ENCODE assay signal across 21 cellular contexts in genomic region chr14:61690039-61690438, GRCh38. TPM values are rescaled to one million over a fixed set of nuclear protein-coding genes. Genes with fewer than 3 reads are reported as not detected.
DNase-seq lines count a peak whose midpoint lies in the region; ATAC-seq, FAIRE-seq and TF ChIP-seq lines count a peak whose summit lies in the region.
"Had no signal": no experiment of that assay in that cellular context is flagged by ENCODE, and none has a peak within 500 bp of the region (broad histone marks: within the 10 kb centered on the region; RNA-seq: fewer than 3 reads in every experiment).

No MANE protein-coding gene starts in this region.

- H3K4me2 ChIP-seq in keratinocyte (ENCODE audit: control insufficient read depth, extremely low read depth, insufficient read depth, low read depth, low read length), result no peak overlapping the region

- dilution Hi-C loops in keratinocyte (cut with MboI; ENCODE audit: extremely low pct_ligation_motif_present, low sequenced_read_pairs), result no loop called here

- no peak overlapping the region for H3K4me3 Mint-ChIP-seq in activated naive CD4-positive, alpha-beta T cell treated with anti-CD3 and anti-CD28 coated beads for 36 hours

- H3K27ac ChIP-seq in RWPE2 (ENCODE audit: poor library complexity, severe bottlenecking) (peak overlapping the region; percentile 19), keratinocyte (ENCODE audit: control insufficient read depth, insufficient read depth, low read length) (no peak overlapping the region)

- H3K9me3 ChIP-seq in RWPE2 (ENCODE audit: severe bottlenecking), result no peaks in the 10 kb centered on the region
- no peaks in the 10 kb centered on the region for H3K9me3 ChIP-seq in keratinocyte (ENCODE audit: control insufficient read depth, low read depth, low read length)

- peak; percentile 62 for ATAC-seq in RWPE2 (ENCODE audit: low read depth)
- ATAC-seq in SK-N-SH treated with all-trans-retinoic acid at 6 μM for 48 hours, result no peak
- ATAC-seq in HG03571 (IDR thresholded peaks at IDR 0.05; ENCODE audit: unreplicated experiment), result no peak

- no peaks in the 10 kb centered on the region for H3K79me2 ChIP-seq in keratinocyte (ENCODE audit: control insufficient read depth, insufficient read depth, low read length)

- no peaks in the 10 kb centered on the region for H3K36me3 Mint-ChIP-seq in activated naive CD4-positive, alpha-beta T cell treated with anti-CD3 and anti-CD28 coated beads for 36 hours (ENCODE audit: low read depth)

- CTCF ChIA-PET in activated naive CD4-positive, alpha-beta T cell treated with anti-CD3 and anti-CD28 coated beads for 36 hours (lab: Charles Lee), result interaction anchor here (0.6 to 1.4 kb wide), 3 partner anchors 91 to 171 kb away, joined by 3 read pairs; no protein-coding TSS in a partner anchor

- H3K4me1 Mint-ChIP-seq in activated naive CD4-positive, alpha-beta T cell treated with anti-CD3 and anti-CD28 coated beads for 36 hours (ENCODE audit: low read depth), result peaks cover 47% of the 10 kb centered on the region

- peaks cover 6% of the 10 kb centered on the region for H3K9me3 Mint-ChIP-seq in activated naive CD4-positive, alpha-beta T cell treated with anti-CD3 and anti-CD28 coated beads for 36 hours

- H3K9me1 ChIP-seq in keratinocyte (ENCODE audit: control insufficient read depth, extremely low read depth, insufficient read depth, low read length), result no peaks in the 10 kb centered on the region

- H3K9ac ChIP-seq in keratinocyte (ENCODE audit: control insufficient read depth, extremely low read depth, insufficient read depth, low read length), result no peak overlapping the region

- H3K4me3 ChIP-seq in RWPE2 (ENCODE audit: severe bottlenecking), result no peak overlapping the region
- H3K4me3 ChIP-seq in keratinocyte (ENCODE audit: control insufficient read depth in 2 of 3, extremely low read depth in 1 of 3, insufficient read depth in 2 of 3, low read depth in 1 of 3, low read length in 3 of 3), result no peak overlapping the region

- H3K27ac Mint-ChIP-seq in activated naive CD4-positive, alpha-beta T cell treated with anti-CD3 and anti-CD28 coated beads for 36 hours, result peak overlapping the region; percentile 3

- intact Hi-C loops in activated naive CD4-positive, alpha-beta T cell treated with anti-CD3 and anti-CD28 coated beads for 36 hours (cut with micrococcal nuclease), result loop anchor here (10.0 kb wide), 1 partner anchor 1445 kb away; the partner anchor contains the start of gene PPM1A

- no peak for DNase-seq in activated naive CD4-positive, alpha-beta T cell treated with anti-CD3 and anti-CD28 coated beads for 36 hours
- DNase-seq in activated naive CD4-positive, alpha-beta T cell treated with anti-CD3 and anti-CD28 coated beads, Interleukin-2, amount 50 U/mL, for 16 hours, result no peak
- DNase-seq in HT1080 (ENCODE audit: low read depth), result peak; percentile 43
- no peak for DNase-seq in RWPE2 (ENCODE audit: low spot score)
- DNase-seq in keratinocyte (ENCODE audit: low read depth, low spot score), result no peak
- no peak for DNase-seq in HPDE6-E6E7 (ENCODE audit: extremely low spot score)
- DNase-seq: AML-193, C1 segment of cervical spinal cord, GDM1, KG1, MV-4-11, NCI-H1105 treated with DMSO at 0.1 percent for 48 hours, NCI-H2029 treated with DMSO at 0.1 percent for 48 hours, NCI-H2171, NCI-H524 treated with DMSO at 0.1 percent for 48 hours, NCI-H82, Right ventricle myocardium superior had no signal

- TF ChIP-seq CTCF in RWPE2 (IDR thresholded peaks at IDR 0.05; ENCODE audit: poor library complexity, severe bottlenecking) (no peak), keratinocyte (optimal IDR thresholded peaks at IDR 0.05 in 1 of 3, IDR thresholded peaks at IDR 0.05 in 1 of 3, conservative IDR thresholded peaks at IDR 0.05 in 1 of 3; ENCODE audit: extremely low read depth in 1 of 3, insufficient read depth in 2 of 3, low read length in 3 of 3) (no peak)

- H3K36me3 ChIP-seq in RWPE2 (ENCODE audit: low read depth) (no peaks in the 10 kb centered on the region), keratinocyte (ENCODE audit: control insufficient read depth in 2 of 2, extremely low read depth in 1 of 2, insufficient read depth in 2 of 2, low read length in 2 of 2) (no peaks in the 10 kb centered on the region)

- peak; percentile 65 for FAIRE-seq in keratinocyte (lab: Jason Lieb, UNC)
- FAIRE-seq: GM18507, RCC 7860 had no signal

- H3K27me3 ChIP-seq in RWPE2 (ENCODE audit: insufficient read depth, poor library complexity, severe bottlenecking), result no peaks in the 10 kb centered on the region
- no peaks in the 10 kb centered on the region for H3K27me3 ChIP-seq in keratinocyte (ENCODE audit: control insufficient read depth, extremely low read depth, insufficient read depth, low read length)

- no peak overlapping the region for H2AFZ ChIP-seq in keratinocyte (ENCODE audit: control insufficient read depth, low read length)

- H3K27me3 Mint-ChIP-seq in activated naive CD4-positive, alpha-beta T cell treated with anti-CD3 and anti-CD28 coated beads for 36 hours (ENCODE audit: low read depth), result no peaks in the 10 kb centered on the region

- H3K4me1 ChIP-seq in RWPE2 (ENCODE audit: insufficient read depth, poor library complexity, severe bottlenecking) (peaks cover 8% of the 10 kb centered on the region), keratinocyte (ENCODE audit: control insufficient read depth, extremely low read depth, insufficient read depth, low read length) (peaks cover 8% of the 10 kb centered on the region)

- H4K20me1 ChIP-seq in keratinocyte (ENCODE audit: control insufficient read depth, extremely low read depth, insufficient read depth, low read length), result no peaks in the 10 kb centered on the region

TF ChIP-seq in SK-N-SH treated with all-trans-retinoic acid at 6 μM for 48 hours, 23 proteins besides CTCF, POLR2A, EP300 and RAD21:
- no peak for TF ChIP-seq ESRRG (CRISPR knock-in tag; IDR thresholded peaks at IDR 0.05)
- no peak for TF ChIP-seq GLIS3 (CRISPR knock-in tag; IDR thresholded peaks at IDR 0.05)
- no peak for TF ChIP-seq ZNF8 (CRISPR knock-in tag; IDR thresholded peaks at IDR 0.05)
- no peak for TF ChIP-seq ISL1 (CRISPR knock-in tag; IDR thresholded peaks at IDR 0.05)
- no peak for TF ChIP-seq CSDC2 (CRISPR knock-in tag; IDR thresholded peaks at IDR 0.05)
- TF ChIP-seq CREB5 (CRISPR knock-in tag; IDR thresholded peaks at IDR 0.05; ENCODE audit: low read depth), result no peak
- TF ChIP-seq ZC3H10 (CRISPR knock-in tag; IDR thresholded peaks at IDR 0.05), result no peak
- TF ChIP-seq ZFP30 (CRISPR knock-in tag; IDR thresholded peaks at IDR 0.05), result no peak
- TF ChIP-seq ZFP3 (CRISPR knock-in tag; IDR thresholded peaks at IDR 0.05), result no peak
- TF ChIP-seq TSHZ2 (CRISPR knock-in tag; IDR thresholded peaks at IDR 0.05), result no peak
- no peak for TF ChIP-seq TCF4 (CRISPR knock-in tag; IDR thresholded peaks at IDR 0.05; ENCODE audit: borderline replicate concordance)
- TF ChIP-seq ZNF70 (CRISPR knock-in tag; IDR thresholded peaks at IDR 0.05), result no peak
- TF ChIP-seq SNAI2 (CRISPR knock-in tag; IDR thresholded peaks at IDR 0.05), result no peak
TF ChIP-seq in SK-N-SH treated with all-trans-retinoic acid at 6 μM for 48 hours: peak in this region for 0.

RNA-seq across cellular contexts. Expression of gene HIF1A, which starts 5.3 kb away (rescaled TPM):
- 100 to 1,000 TPM; 398 to 417 TPM for total RNA-seq in activated naive CD4-positive, alpha-beta T cell treated with anti-CD3 and anti-CD28 coated beads for 36 hours
- total RNA-seq in HT1080 (2014; rRNA removed; shearing (Covaris generic)), result 153 and 176 TPM in 2 replicates
- polyA plus RNA-seq in HT1080 (2015; cell fraction: cytosol; rRNA removed), result 153 and 197 TPM in 2 replicates
- 399 and 406 TPM in 2 replicates for polyA plus RNA-seq in HT1080 (2015; cell fraction: nucleus; rRNA removed)
- polyA plus RNA-seq in keratinocyte, result 65.2 to 202 TPM (median 168 TPM) in 3 replicates
- 64.3 TPM for polyA plus RNA-seq in keratinocyte (2011; ENCODE audit: low read depth)
- polyA plus RNA-seq in keratinocyte (2011; cell fraction: cytosol; rRNA removed), result 71.1 and 137 TPM in 2 replicates
- polyA plus RNA-seq in keratinocyte (2011; cell fraction: nucleus; rRNA removed), result 224 and 227 TPM in 2 replicates
- 55.1 and 85.9 TPM in 2 replicates for polyA plus RNA-seq in keratinocyte (2012; ENCODE audit: low replicate concordance)
- 65.5 to 199 TPM (median 83.4 TPM) in 3 replicates for polyA minus RNA-seq in keratinocyte
- 129 TPM for polyA minus RNA-seq in keratinocyte (2011; cell fraction: cytosol; rRNA and poly(A)+ RNA removed)
- polyA minus RNA-seq in keratinocyte (2011; cell fraction: nucleus; rRNA and poly(A)+ RNA removed), result 118 and 339 TPM in 2 replicates
